Comparison of ENCODE assay signal across 19 cellular contexts in the genomic region with DNA sequence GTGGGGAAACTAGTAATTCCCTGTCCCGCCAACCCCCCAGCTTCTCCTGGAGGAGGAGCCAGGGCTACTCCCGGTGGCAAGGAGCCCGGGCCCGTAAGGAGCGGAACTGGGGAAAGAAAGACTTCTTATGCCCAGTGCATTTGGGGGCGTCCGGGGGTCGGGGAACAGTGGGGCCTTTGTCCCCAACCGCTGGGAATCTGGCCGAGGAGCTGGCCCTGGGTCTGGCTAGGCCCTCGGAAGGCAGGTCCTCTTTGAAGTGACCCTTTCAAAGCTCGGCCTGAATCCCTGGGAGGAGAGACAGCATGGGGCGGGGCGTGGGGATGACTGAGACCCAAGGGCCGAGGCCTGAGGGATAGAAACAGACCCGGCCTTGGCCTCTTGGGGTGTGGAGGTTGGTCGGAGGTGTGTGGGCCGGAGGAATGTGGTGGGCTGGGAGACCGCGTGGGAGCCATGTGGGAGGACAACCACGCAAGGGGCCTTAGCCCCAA.
DNase-seq lines count a peak whose midpoint lies in the region; ATAC-seq and TF ChIP-seq lines count a peak whose summit lies in the region.
"Had no signal": no experiment of that assay in that cellular context is flagged by ENCODE, and none has a peak within 500 bp of the region (broad histone marks: within the 10 kb centered on the region; RNA-seq: fewer than 3 reads in every experiment).

No MANE protein-coding gene starts in this region.

- H3K27me3 ChIP-seq in brain microvascular endothelial cell (replicated peaks) = no peaks in the 10 kb centered on the region

- H3K4me3 ChIP-seq in brain microvascular endothelial cell (ENCODE audit: low read depth, low read length) = no peak overlapping the region
- H3K4me3 ChIP-seq: prostate gland had no signal

- H3K36me3 ChIP-seq in brain microvascular endothelial cell (replicated peaks) = no peaks in the 10 kb centered on the region
- H3K36me3 ChIP-seq: prostate gland had no signal

- ATAC-seq in HG02870 (IDR thresholded peaks at IDR 0.05; ENCODE audit: unreplicated experiment) (no peak), GM18498 (IDR thresholded peaks at IDR 0.05; ENCODE audit: unreplicated experiment) (no peak), SK-N-SH treated with all-trans-retinoic acid at 6 μM for 48 hours (no peak)
- ATAC-seq: left lobe of liver; stimulated activated naive CD8-positive, alpha-beta T cell treated with anti-CD3 and anti-CD28 coated beads, Interleukin-15, Interleukin-2, amounts not matched to agents 100 U/mL and 50 U/mL, for 24 hours; T-helper 17 cell had no signal

- peak in 11 of 14 donors; percentile 22 to 70 (median 45) for DNase-seq in C1 segment of cervical spinal cord (lab: John Stamatoyannopoulos, UW)
- peak in 51 of 58 donors; percentile 31 to 91 (median 71) for DNase-seq in anterior cingulate cortex (lab: John Stamatoyannopoulos, UW)
- DNase-seq in hypothalamus (lab: John Stamatoyannopoulos, UW) = peak in 39 of 51 donors; percentile 26 to 89 (median 63)
- peak; percentile 74 for DNase-seq in putamen (ENCODE audit: low spot score)
- DNase-seq in brain microvascular endothelial cell = no peak
- DNase-seq: activated CD4-positive, CD25-positive, alpha-beta regulatory T cell; CD4-positive, alpha-beta T cell; cerebellar nuclear complex; DMS79 treated with DMSO at 0.1 percent for 48 hours; NCI-H1694; SHP77 treated with DMSO at 0.1 percent for 48 hours; stimulated activated CD4-positive, alpha-beta T cell treated with anti-CD3 and anti-CD28 coated beads, Interleukin-15, amount 100 ng/mL, for 24 hours; stimulated activated naive CD8-positive, alpha-beta T cell treated with anti-CD3 and anti-CD28 coated beads, Interleukin-15, Interleukin-2, amounts not matched to agents 100 U/mL and 50 U/mL, for 24 hours; T-helper 17 cell had no signal

- in situ Hi-C loops in brain microvascular endothelial cell (cut with HindIII; ENCODE audit: low pct_ligation_motif_present, low sequenced_read_pairs) = no loop called here

- no peak for TF ChIP-seq CTCF in brain microvascular endothelial cell (IDR thresholded peaks at IDR 0.05; ENCODE audit: low read depth, low read length, missing control alignments)

- H3K27ac ChIP-seq in brain microvascular endothelial cell = no peak overlapping the region
- H3K27ac ChIP-seq: prostate gland had no signal

TF ChIP-seq in SK-N-SH treated with all-trans-retinoic acid at 6 μM for 48 hours, 23 proteins besides CTCF, POLR2A, EP300 and RAD21:
- TF ChIP-seq RARB (CRISPR knock-in tag; IDR thresholded peaks at IDR 0.05) (no peak), ISL1 (CRISPR knock-in tag; IDR thresholded peaks at IDR 0.05) (no peak), CSDC2 (CRISPR knock-in tag; IDR thresholded peaks at IDR 0.05) (no peak), GLIS3 (CRISPR knock-in tag; IDR thresholded peaks at IDR 0.05) (no peak), ZNF565 (CRISPR knock-in tag; conservative IDR thresholded peaks at IDR 0.05; ENCODE audit: low read depth) (no peak), OSR1 (CRISPR knock-in tag; IDR thresholded peaks at IDR 0.05) (no peak), BACH2 (CRISPR knock-in tag; IDR thresholded peaks at IDR 0.05; ENCODE audit: borderline replicate concordance) (no peak), ESRRG (CRISPR knock-in tag; IDR thresholded peaks at IDR 0.05) (no peak), TCF4 (CRISPR knock-in tag; IDR thresholded peaks at IDR 0.05; ENCODE audit: borderline replicate concordance) (no peak), ZFP30 (CRISPR knock-in tag; IDR thresholded peaks at IDR 0.05) (no peak), ZNF70 (CRISPR knock-in tag; IDR thresholded peaks at IDR 0.05) (no peak)
- TF ChIP-seq, protein P1, sequence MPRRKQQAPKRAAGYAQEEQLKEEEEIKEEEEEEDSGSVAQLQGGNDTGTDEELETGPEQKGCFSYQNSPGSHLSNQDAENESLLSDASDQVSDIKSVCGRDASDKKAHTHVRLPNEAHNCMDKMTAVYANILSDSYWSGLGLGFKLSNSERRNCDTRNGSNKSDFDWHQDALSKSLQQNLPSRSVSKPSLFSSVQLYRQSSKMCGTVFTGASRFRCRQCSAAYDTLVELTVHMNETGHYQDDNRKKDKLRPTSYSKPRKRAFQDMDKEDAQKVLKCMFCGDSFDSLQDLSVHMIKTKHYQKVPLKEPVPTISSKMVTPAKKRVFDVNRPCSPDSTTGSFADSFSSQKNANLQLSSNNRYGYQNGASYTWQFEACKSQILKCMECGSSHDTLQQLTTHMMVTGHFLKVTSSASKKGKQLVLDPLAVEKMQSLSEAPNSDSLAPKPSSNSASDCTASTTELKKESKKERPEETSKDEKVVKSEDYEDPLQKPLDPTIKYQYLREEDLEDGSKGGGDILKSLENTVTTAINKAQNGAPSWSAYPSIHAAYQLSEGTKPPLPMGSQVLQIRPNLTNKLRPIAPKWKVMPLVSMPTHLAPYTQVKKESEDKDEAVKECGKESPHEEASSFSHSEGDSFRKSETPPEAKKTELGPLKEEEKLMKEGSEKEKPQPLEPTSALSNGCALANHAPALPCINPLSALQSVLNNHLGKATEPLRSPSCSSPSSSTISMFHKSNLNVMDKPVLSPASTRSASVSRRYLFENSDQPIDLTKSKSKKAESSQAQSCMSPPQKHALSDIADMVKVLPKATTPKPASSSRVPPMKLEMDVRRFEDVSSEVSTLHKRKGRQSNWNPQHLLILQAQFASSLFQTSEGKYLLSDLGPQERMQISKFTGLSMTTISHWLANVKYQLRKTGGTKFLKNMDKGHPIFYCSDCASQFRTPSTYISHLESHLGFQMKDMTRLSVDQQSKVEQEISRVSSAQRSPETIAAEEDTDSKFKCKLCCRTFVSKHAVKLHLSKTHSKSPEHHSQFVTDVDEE (CRISPR knock-in tag; IDR thresholded peaks at IDR 0.05) = no peak
- TF ChIP-seq, protein P2, sequence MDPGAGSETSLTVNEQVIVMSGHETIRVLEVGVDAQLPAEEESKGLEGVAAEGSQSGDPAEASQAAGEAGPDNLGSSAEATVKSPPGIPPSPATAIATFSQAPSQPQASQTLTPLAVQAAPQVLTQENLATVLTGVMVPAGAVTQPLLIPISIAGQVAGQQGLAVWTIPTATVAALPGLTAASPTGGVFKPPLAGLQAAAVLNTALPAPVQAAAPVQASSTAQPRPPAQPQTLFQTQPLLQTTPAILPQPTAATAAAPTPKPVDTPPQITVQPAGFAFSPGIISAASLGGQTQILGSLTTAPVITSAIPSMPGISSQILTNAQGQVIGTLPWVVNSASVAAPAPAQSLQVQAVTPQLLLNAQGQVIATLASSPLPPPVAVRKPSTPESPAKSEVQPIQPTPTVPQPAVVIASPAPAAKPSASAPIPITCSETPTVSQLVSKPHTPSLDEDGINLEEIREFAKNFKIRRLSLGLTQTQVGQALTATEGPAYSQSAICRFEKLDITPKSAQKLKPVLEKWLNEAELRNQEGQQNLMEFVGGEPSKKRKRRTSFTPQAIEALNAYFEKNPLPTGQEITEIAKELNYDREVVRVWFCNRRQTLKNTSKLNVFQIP (CRISPR knock-in tag; IDR thresholded peaks at IDR 0.05; ENCODE audit: borderline replicate concordance, low read depth) = no peak
